ENCODE assay signal across 27 cellular contexts in genomic region chr17:9615486-9615885, GRCh38. TPM values are rescaled to one million over a fixed set of nuclear protein-coding genes. Genes with fewer than 3 reads are reported as not detected.
"Had no signal": no experiment of that assay in that cellular context is flagged by ENCODE, and none has a peak within 500 bp of the region (broad histone marks: within the 10 kb centered on the region; RNA-seq: fewer than 3 reads in every experiment).

No MANE protein-coding gene starts in this region.

- H3K36me3 ChIP-seq: brain microvascular endothelial cell, left ventricle myocardium inferior, right atrium auricular region, suprapubic skin, upper lobe of right lung, WERI-Rb-1 had no signal

- H3K36me3 Mint-ChIP-seq: naive B cell had no signal

- H3K4me1 Mint-ChIP-seq: naive B cell, neural crest cell had no signal

- H3K4me3 ChIP-seq: left ventricle myocardium inferior, mucosa of descending colon, right atrium auricular region, suprapubic skin, upper lobe of right lung had no signal

- ATAC-seq: activated T-cell treated with anti-CD3 and anti-CD28 coated beads, Interleukin-2, amount 50 U/mL, for 72 hours; mucosa of descending colon; upper lobe of right lung had no signal

- H3K4me1 ChIP-seq: left ventricle myocardium inferior, right atrium auricular region, suprapubic skin, upper lobe of right lung had no signal

- FAIRE-seq: endothelial cell of umbilical vein, frontal cortex, keratinocyte had no signal

- H3K27me3 ChIP-seq: brain microvascular endothelial cell, right atrium auricular region, suprapubic skin, upper lobe of right lung had no signal

- H3K9me3 ChIP-seq: mucosa of descending colon, suprapubic skin, upper lobe of right lung had no signal

- H3K9me3 Mint-ChIP-seq: activated T-cell treated with anti-CD3 and anti-CD28 coated beads, Interleukin-2, amount 50 U/mL, for 72 hours; dendritic cell treated with granulocyte-macrophage colony-stimulating factor and Interleukin-4, amounts not matched to agents 40 ng/mL and 50 ng/mL, for 4 days; neural crest cell; stimulated activated naive CD8-positive, alpha-beta T cell treated with anti-CD3 and anti-CD28 coated beads, Interleukin-15, Interleukin-2, amounts not matched to agents 100 ng/mL and 50 ng/mL, for 24 hours had no signal

- H3K27ac ChIP-seq: brain microvascular endothelial cell, left ventricle myocardium inferior, right atrium auricular region, suprapubic skin, upper lobe of right lung, WERI-Rb-1 had no signal

- H3K4me3 Mint-ChIP-seq: activated T-cell treated with anti-CD3 and anti-CD28 coated beads, Interleukin-2, amount 50 U/mL, for 72 hours; dendritic cell treated with granulocyte-macrophage colony-stimulating factor and Interleukin-4, amounts not matched to agents 40 ng/mL and 50 ng/mL, for 4 days; naive B cell; neural crest cell; stimulated activated naive CD8-positive, alpha-beta T cell treated with anti-CD3 and anti-CD28 coated beads, Interleukin-15, Interleukin-2, amounts not matched to agents 100 ng/mL and 50 ng/mL, for 24 hours had no signal

- H3K27ac Mint-ChIP-seq: activated T-cell treated with anti-CD3 and anti-CD28 coated beads, Interleukin-2, amount 50 U/mL, for 72 hours; dendritic cell treated with granulocyte-macrophage colony-stimulating factor and Interleukin-4, amounts not matched to agents 40 ng/mL and 50 ng/mL, for 4 days; naive B cell; stimulated activated naive CD8-positive, alpha-beta T cell treated with anti-CD3 and anti-CD28 coated beads, Interleukin-15, Interleukin-2, amounts not matched to agents 100 ng/mL and 50 ng/mL, for 24 hours had no signal

- DNase-seq: activated CD4-positive, alpha-beta T cell treated with anti-CD3 and anti-CD28 coated beads for 1 hour; activated effector memory CD4-positive, alpha-beta T cell treated with anti-CD3 and anti-CD28 coated beads, Interleukin-2, amount 50 U/mL, for 16 hours; activated naive CD4-positive, alpha-beta T cell treated with anti-CD3 and anti-CD28 coated beads, Interleukin-2, amount 50 U/mL, for 16 hours; activated T-cell treated with anti-CD3 and anti-CD28 coated beads, Interleukin-2, amount 50 U/mL, for 72 hours; aorta; brain microvascular endothelial cell; cerebellar nuclear complex; effector memory CD4-positive, alpha-beta T cell; hypothalamus; left ventricle myocardium inferior; mucosa of descending colon; naive B cell; T-helper 2 cell; upper lobe of right lung; WERI-Rb-1 had no signal

RNA-seq across cellular contexts. Expression of gene USP43, which starts 29.8 kb away (rescaled TPM):
- total RNA-seq: endothelial cell of umbilical vein had no signal

RNA-seq across cellular contexts. Expression of gene CFAP52, which starts 39.0 kb away (rescaled TPM):
- total RNA-seq: activated CD8-positive, alpha-beta memory T cell treated with anti-CD3 and anti-CD28 coated beads for 36 hours; endothelial cell of umbilical vein; left ventricle myocardium inferior; mucosa of descending colon; neural crest cell; posterior vena cava; skeletal muscle tissue; suprapubic skin; upper lobe of right lung had no signal
- polyA plus RNA-seq: aorta, endothelial cell of umbilical vein, fibroblast of lung had no signal
